ENCODE assay signal across 12 cellular contexts in the genomic region with DNA sequence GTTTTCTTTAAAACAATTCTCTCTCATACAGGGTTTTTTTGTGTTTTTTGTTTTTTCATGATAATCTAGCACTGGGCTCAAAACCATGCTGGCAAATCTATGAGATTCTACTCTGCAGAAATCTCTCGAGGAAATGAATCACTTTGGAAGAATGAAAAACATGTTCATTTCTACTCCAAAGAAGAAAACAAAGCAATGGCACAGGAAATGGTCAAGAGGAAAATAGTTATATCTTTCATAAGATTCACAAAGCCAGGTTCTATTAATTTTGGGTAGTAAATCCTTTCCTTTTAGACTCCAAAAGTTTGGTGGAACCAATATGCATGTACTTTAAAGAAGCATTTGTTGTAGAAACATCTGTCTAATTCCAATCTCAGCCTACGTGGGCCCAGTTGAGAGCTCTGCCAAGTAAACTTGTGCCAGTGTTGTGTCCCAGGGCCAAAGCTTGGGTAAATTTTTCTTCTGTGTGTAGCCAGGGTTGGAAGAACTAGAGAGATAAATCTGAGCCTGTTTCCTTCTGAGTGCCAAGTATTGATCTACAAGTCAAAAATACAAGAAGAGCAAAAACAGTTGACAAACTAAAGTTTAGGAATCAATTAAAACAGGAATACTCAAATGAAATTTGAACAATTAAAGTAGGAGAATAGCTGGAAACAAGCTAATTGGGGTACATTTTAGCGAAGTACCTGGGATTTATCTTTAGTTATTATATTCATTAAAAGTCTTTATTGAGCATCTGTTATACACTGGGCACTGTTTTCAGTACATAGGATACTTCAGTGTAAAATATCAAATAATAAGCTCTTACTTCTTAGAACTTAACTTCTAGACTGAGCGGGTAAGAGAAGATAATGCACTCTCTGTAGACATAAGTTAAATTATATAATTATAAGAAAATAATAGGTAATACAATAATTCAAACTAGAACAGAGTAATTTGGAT.
DNase-seq lines count a peak whose midpoint lies in the region; ATAC-seq and TF ChIP-seq lines count a peak whose summit lies in the region.
"Had no signal": no experiment of that assay in that cellular context is flagged by ENCODE, and none has a peak within 500 bp of the region (broad histone marks: within the 10 kb centered on the region; RNA-seq: fewer than 3 reads in every experiment).

No MANE protein-coding gene starts in this region.

- H3K9me3 ChIP-seq in SJSA1 (replicated peaks): no peaks in the 10 kb centered on the region

- H3K4me3 ChIP-seq in SJSA1: no peak overlapping the region

- H3K27ac ChIP-seq in SJSA1: peak overlapping the region; percentile 98

- H3K36me3 Mint-ChIP-seq in progenitor cell of endocrine pancreas (ENCODE audit: insufficient read depth): no peaks in the 10 kb centered on the region
- H3K36me3 Mint-ChIP-seq: activated naive CD8-positive, alpha-beta T cell treated with anti-CD3 and anti-CD28 coated beads for 36 hours had no signal

- TF ChIP-seq CTCF in progenitor cell of endocrine pancreas (IDR thresholded peaks at IDR 0.05; ENCODE audit: unreplicated experiment): no peak

- H3K27ac Mint-ChIP-seq in progenitor cell of endocrine pancreas: peak overlapping the region; percentile 38
- H3K27ac Mint-ChIP-seq: activated naive CD8-positive, alpha-beta T cell treated with anti-CD3 and anti-CD28 coated beads for 36 hours had no signal

- no peaks in the 10 kb centered on the region for H3K27me3 Mint-ChIP-seq in progenitor cell of endocrine pancreas

- H3K36me3 ChIP-seq in SJSA1: 0 out of 2 replicates have a peak, but pooled peaks cover 2% of the 10 kb centered on the region

- H3K4me1 ChIP-seq in SJSA1 (replicated peaks): peaks cover 35% of the 10 kb centered on the region

- DNase-seq in Daoy (ENCODE audit: low read depth) (peak; percentile 23), SJSA1 (ENCODE audit: low read depth in 1 of 2, low spot score in 2 of 2) (peak; percentile 40 to 87), fibroblast of the conjunctiva (ENCODE audit: low read depth) (peak; percentile 67), progenitor cell of endocrine pancreas (ENCODE audit: low spot score, unreplicated experiment) (no peak)
- no peak for DNase-seq in activated CD8-positive, alpha-beta memory T cell treated with anti-CD3 and anti-CD28 coated beads for 24 hours
- DNase-seq: activated CD4-positive, alpha-beta T cell treated with anti-CD3 and anti-CD28 coated beads for 48 hours; activated naive CD8-positive, alpha-beta T cell treated with anti-CD3 and anti-CD28 coated beads for 36 hours; GOT3; NCI-H2029 had no signal

- no peak overlapping the region for H3K4me3 Mint-ChIP-seq in progenitor cell of endocrine pancreas (ENCODE audit: low read depth)
- H3K4me3 Mint-ChIP-seq: activated naive CD8-positive, alpha-beta T cell treated with anti-CD3 and anti-CD28 coated beads for 36 hours had no signal

- no peak for ATAC-seq in HG03095 (IDR thresholded peaks at IDR 0.05; ENCODE audit: unreplicated experiment)
- no peak for ATAC-seq in GM21447 (IDR thresholded peaks at IDR 0.05; ENCODE audit: unreplicated experiment)
- no peak for ATAC-seq in GM21526 (IDR thresholded peaks at IDR 0.05; ENCODE audit: low FRiP score, unreplicated experiment)

- H3K4me1 Mint-ChIP-seq in progenitor cell of endocrine pancreas (ENCODE audit: low read depth): no peaks in the 10 kb centered on the region
- H3K4me1 Mint-ChIP-seq: activated naive CD8-positive, alpha-beta T cell treated with anti-CD3 and anti-CD28 coated beads for 36 hours had no signal

- H3K27me3 ChIP-seq in SJSA1 (replicated peaks): no peaks in the 10 kb centered on the region

- H3K9me3 Mint-ChIP-seq in progenitor cell of endocrine pancreas (ENCODE audit: low read depth): no peaks in the 10 kb centered on the region

Comparison
In these comparisons a context has a peak if more than half of its experiments do, and no peak if none do; other contexts are left out.
1. DNase-seq: peak in Daoy (single experiment), SJSA1 (2 of 2) and fibroblast of the conjunctiva (single experiment); none in progenitor cell of endocrine pancreas (single experiment) and activated CD8-positive, alpha-beta memory T cell treated with anti-CD3 and anti-CD28 coated beads for 24 hours (single experiment).